In the genomic region with DNA sequence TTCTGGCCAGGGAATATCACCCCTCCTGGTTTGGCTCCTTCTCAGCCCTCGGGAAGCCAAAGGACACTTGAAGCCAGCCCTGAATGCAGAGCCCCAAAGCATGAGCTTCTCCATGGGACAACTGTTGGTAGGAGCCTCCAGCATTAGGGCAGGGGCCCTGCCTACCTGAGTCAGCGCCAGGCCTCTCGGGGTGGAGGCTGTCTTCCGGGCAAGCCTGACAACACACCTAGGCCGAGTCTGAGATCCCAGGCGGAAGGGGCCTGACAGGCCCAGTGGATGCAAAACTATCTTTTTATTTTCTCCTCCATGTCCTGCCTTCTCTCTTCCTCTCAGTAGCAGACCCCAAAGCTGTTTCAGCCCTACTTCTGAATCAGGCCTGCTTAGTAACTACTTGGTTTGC, we compare ENCODE assay signal across 11 cellular contexts. TPM values are rescaled to one million over a fixed set of nuclear protein-coding genes. Genes with fewer than 3 reads are reported as not detected.
DNase-seq lines count a peak whose midpoint lies in the region; ATAC-seq, FAIRE-seq and TF ChIP-seq lines count a peak whose summit lies in the region.
"Had no signal": no experiment of that assay in that cellular context is flagged by ENCODE, and none has a peak within 500 bp of the region (broad histone marks: within the 10 kb centered on the region; RNA-seq: fewer than 3 reads in every experiment).

No MANE protein-coding gene starts in this region.

- intact Hi-C loops in mammary epithelial cell (cut with micrococcal nuclease): loop anchor here (2.0 to 5.0 kb wide), 4 partner anchors 17 to 122 kb away; a partner anchor contains a TSS

- H2BK12ac ChIP-seq in mesenchymal stem cell (ENCODE audit: low read length in 2 of 2): no peak overlapping the region

- H2AK5ac ChIP-seq in mesenchymal stem cell (ENCODE audit: low read length, severe bottlenecking): no peak overlapping the region

- H3K27ac ChIP-seq in mammary epithelial cell (ENCODE audit: insufficient read depth, low read depth, low read length) (peak overlapping the region; percentile 85), mesenchymal stem cell (ENCODE audit: low read length, poor library complexity, severe bottlenecking) (no peak overlapping the region), tibial nerve (peak overlapping the region in 3 of 4 donors; percentile 60 to 71 (median 64))

- no peak overlapping the region for H4K8ac ChIP-seq in mesenchymal stem cell (ENCODE audit: low read length)

- peak overlapping the region; percentile 47 to 53 (median 53) for H3K4me3 ChIP-seq in mammary epithelial cell (replicated peaks in 1 of 3; ENCODE audit: insufficient read depth in 1 of 3, low read depth in 2 of 3, low read length in 3 of 3)
- H3K4me3 ChIP-seq in mesenchymal stem cell (ENCODE audit: insufficient read depth in 1 of 2, low read depth in 1 of 2, low read length in 2 of 2): no peak overlapping the region
- peak overlapping the region in 1 of 4 donors; percentile 30 for H3K4me3 ChIP-seq in tibial nerve

- H3K9me3 Mint-ChIP-seq in activated T-cell treated with anti-CD3 and anti-CD28 coated beads, Interleukin-2, amount 50 U/mL, for 72 hours: no peaks in the 10 kb centered on the region

- no peak for TF ChIP-seq POLR2A in tibial nerve (IDR thresholded peaks at IDR 0.05)
- no peak for TF ChIP-seq POLR2A in GM12892 (IDR thresholded peaks at IDR 0.05; ENCODE audit: low read depth, low read length)

- H2AFZ ChIP-seq in mammary epithelial cell (ENCODE audit: low read depth, low read length): no peak overlapping the region
- H2AFZ ChIP-seq in mesenchymal stem cell (ENCODE audit: low read depth, low read length): no peak overlapping the region

- peaks cover 71% of the 10 kb centered on the region for H3K4me1 Mint-ChIP-seq in activated T-cell treated with anti-CD3 and anti-CD28 coated beads, Interleukin-2, amount 50 U/mL, for 72 hours (ENCODE audit: low read depth)

- no peaks in the 10 kb centered on the region for H3K36me3 ChIP-seq in mammary epithelial cell (ENCODE audit: insufficient read depth, low read length)
- H3K36me3 ChIP-seq in mesenchymal stem cell (ENCODE audit: control insufficient read depth in 1 of 2, insufficient read depth in 2 of 2, low read depth in 1 of 2, low read length in 2 of 2): peaks cover 6 to 24% of the 10 kb centered on the region in 2 experiments
- no peaks in the 10 kb centered on the region for H3K36me3 ChIP-seq in tibial nerve

- H2BK15ac ChIP-seq in mesenchymal stem cell (ENCODE audit: low read depth, poor library complexity, severe bottlenecking): no peak overlapping the region

- H3K9me3 ChIP-seq in mammary epithelial cell (replicated peaks; ENCODE audit: insufficient read depth, low read length): no peaks in the 10 kb centered on the region
- H3K9me3 ChIP-seq in mesenchymal stem cell (ENCODE audit: control insufficient read depth, low read length): no peaks in the 10 kb centered on the region
- H3K9me3 ChIP-seq in tibial nerve: no peaks in the 10 kb centered on the region

- no peak overlapping the region for H3K14ac ChIP-seq in mesenchymal stem cell (ENCODE audit: low read length in 2 of 2)

- H3K4me1 ChIP-seq in mammary epithelial cell (ENCODE audit: insufficient read depth, low read length) (peaks cover 34% of the 10 kb centered on the region), mesenchymal stem cell (ENCODE audit: control insufficient read depth, insufficient read depth, low read depth, low read length) (peaks cover 12% of the 10 kb centered on the region), tibial nerve (peaks cover 4 to 74% (median 39%) of the 10 kb centered on the region in 4 donors)

- CTCF ChIA-PET in mammary epithelial cell (lab: Charles Lee; ENCODE audit: low non-redundant PET): no interaction called here

- H4K20me1 ChIP-seq in mammary epithelial cell (ENCODE audit: insufficient read depth, low read length): no peaks in the 10 kb centered on the region

- H3K18ac ChIP-seq in mesenchymal stem cell (ENCODE audit: low read depth in 1 of 2, low read length in 2 of 2): no peak overlapping the region

- H3K27ac Mint-ChIP-seq in activated T-cell treated with anti-CD3 and anti-CD28 coated beads, Interleukin-2, amount 50 U/mL, for 72 hours: peak overlapping the region; percentile 85

- BruUV-seq in mammary epithelial cell (replicated peaks; lab: Mats Ljungman, UMichigan): no TSS peak

- in situ Hi-C loops in mammary epithelial cell (cut with MboI; ENCODE audit: low sequenced_read_pairs in 2 of 2): no loop called here

- dilution Hi-C loops in mammary epithelial cell (cut with HindIII; ENCODE audit: low sequenced_read_pairs): no loop called here

- peaks cover 4 to 5% of the 10 kb centered on the region in 2 donors for H3K36me3 Mint-ChIP-seq in activated T-cell treated with anti-CD3 and anti-CD28 coated beads, Interleukin-2, amount 50 U/mL, for 72 hours (ENCODE audit: insufficient read depth in 2 of 2)

- H3K27me3 ChIP-seq in mammary epithelial cell (ENCODE audit: insufficient read depth, low read length): no peaks in the 10 kb centered on the region
- H3K27me3 ChIP-seq in mesenchymal stem cell (ENCODE audit: control insufficient read depth in 1 of 2, insufficient read depth in 1 of 2, low read length in 2 of 2): no peaks in the 10 kb centered on the region
- H3K27me3 ChIP-seq in tibial nerve: no peaks in the 10 kb centered on the region

- FAIRE-seq in GM12892 (lab: Jason Lieb, UNC): no peak
- FAIRE-seq: astrocyte, H1 had no signal

- peak overlapping the region; percentile 94 for H3K4me2 ChIP-seq in mammary epithelial cell (ENCODE audit: insufficient read depth, low read depth, low read length)
- H3K4me2 ChIP-seq in mesenchymal stem cell (ENCODE audit: low read length, poor library complexity, severe bottlenecking): no peak overlapping the region

- no peak for DNase-seq in activated T-cell treated with anti-CD3 and anti-CD28 coated beads, Interleukin-2, amount 50 U/mL, for 72 hours
- DNase-seq in activated T-cell treated with anti-CD3 and anti-CD28 coated beads, Interleukin-2, amount 50 U/mL, for 48 hours: no peak
- peak; percentile 71 for DNase-seq in mammary epithelial cell
- DNase-seq in mesenchymal stem cell: no peak
- DNase-seq in tibial nerve (ENCODE audit: low spot score in 2 of 2): no peak
- no peak for DNase-seq in GM12892 (ENCODE audit: insufficient read length)
- DNase-seq in SIG-M5 treated with dmso at 0.1 percent for 504 hours (lab: John Stamatoyannopoulos, UW; ENCODE audit: unreplicated experiment): no peak
- DNase-seq in NCI-H2227 (lab: John Stamatoyannopoulos, UW; ENCODE audit: unreplicated experiment): no peak

- peaks cover 89% of the 10 kb centered on the region for H3K79me2 ChIP-seq in mammary epithelial cell (ENCODE audit: insufficient read depth, low read length)

- H2BK120ac ChIP-seq in mesenchymal stem cell (ENCODE audit: low read depth, low read length): no peak overlapping the region

- H3K27me3 Mint-ChIP-seq in activated T-cell treated with anti-CD3 and anti-CD28 coated beads, Interleukin-2, amount 50 U/mL, for 72 hours (ENCODE audit: low read depth): no peaks in the 10 kb centered on the region

- H3K23ac ChIP-seq in mesenchymal stem cell (ENCODE audit: low read length in 2 of 2): no peak overlapping the region

- peak overlapping the region; percentile 93 for H3K4me3 Mint-ChIP-seq in activated T-cell treated with anti-CD3 and anti-CD28 coated beads, Interleukin-2, amount 50 U/mL, for 72 hours

- ATAC-seq in activated T-cell treated with anti-CD3 and anti-CD28 coated beads, Interleukin-2, amount 50 U/mL, for 72 hours (replicated peaks in 1 of 2): no peak

- TF ChIP-seq CTCF in mammary epithelial cell (conservative IDR thresholded peaks at IDR 0.05 in 1 of 2, IDR thresholded peaks at IDR 0.05 in 1 of 2; ENCODE audit: extremely low read depth in 1 of 2, insufficient read depth in 1 of 2, low read depth in 1 of 2, low read length in 2 of 2): no peak
- TF ChIP-seq CTCF in tibial nerve (IDR thresholded peaks at IDR 0.05): no peak

- H3K79me1 ChIP-seq in mesenchymal stem cell (replicated peaks; ENCODE audit: low read length, poor library complexity, severe bottlenecking): peaks cover 42% of the 10 kb centered on the region

- no peak for TF ChIP-seq EP300 in tibial nerve (IDR thresholded peaks at IDR 0.05)

- H3K4ac ChIP-seq in mesenchymal stem cell (ENCODE audit: low read depth in 1 of 2, low read length in 2 of 2): no peak overlapping the region

- H2BK5ac ChIP-seq in mesenchymal stem cell (ENCODE audit: low read depth, low read length, poor library complexity, severe bottlenecking): no peak overlapping the region

- H3K9ac ChIP-seq in mammary epithelial cell (ENCODE audit: insufficient read depth, low read length) (peak overlapping the region; percentile 78), mesenchymal stem cell (ENCODE audit: low read length) (peak overlapping the region; percentile 69)

- WGBS in mammary epithelial cell (ENCODE audit: low coverage, missing lambda C conversion rate): 8% methylated on average over 6 of the region's 6 CpGs
- 96% methylated on average over 6 of the region's 6 CpGs for WGBS in mesenchymal stem cell
- 82 to 96% methylated on average over 6 of the region's 6 CpGs for WGBS in tibial nerve, 2 donors

- no peak overlapping the region for H4K91ac ChIP-seq in mesenchymal stem cell (ENCODE audit: low read length)

RNA-seq across cellular contexts. Expression of a gene that starts 27.6 kb away (rescaled TPM):
- total RNA-seq in activated T-cell treated with anti-CD3 and anti-CD28 coated beads, Interleukin-2, amount 50 U/mL, for 72 hours: under 1 TPM; 0.39 to 0.96 TPM
- total RNA-seq in mammary epithelial cell: under 1 TPM; 0.14 to 0.17 TPM
- 0.08 TPM for polyA plus RNA-seq in mammary epithelial cell
- not detected for polyA minus RNA-seq in mammary epithelial cell
- 5.2 TPM for polyA plus RNA-seq in mesenchymal stem cell (2013, experiment 1 of 2)
- polyA plus RNA-seq in mesenchymal stem cell (2013, experiment 2 of 2): 4.7 TPM
- 1 to 10 TPM in 1 of 4 donors, under 1 TPM in 1, not detected in 2; 0.22 to 1.6 TPM for total RNA-seq in tibial nerve
- 0.40 TPM for polyA plus RNA-seq in GM12892 (2012; ENCODE audit: missing spikeins)
- total RNA-seq: T-helper 1 cell treated with Interleukin-12 subunit alpha and Interleukin-12 subunit beta and Interleukin-4 antibody, amounts not matched to agents 30 ng/mL and 1 ng/mL, for 36 hours had no signal

RNA-seq across cellular contexts. Expression of a gene that starts 49.5 kb away (rescaled TPM):
- total RNA-seq in activated T-cell treated with anti-CD3 and anti-CD28 coated beads, Interleukin-2, amount 50 U/mL, for 72 hours: 10 to 100 TPM; 15.1 to 15.2 TPM
- total RNA-seq in mammary epithelial cell (10 to 100 TPM; 16.3 to 20.2 TPM), tibial nerve (10 to 100 TPM in 1 of 4 donors, 1 to 10 TPM in 3; 4.9 to 13.5 (median 5.6) TPM)
- polyA plus RNA-seq in mammary epithelial cell: 18.0 TPM
- polyA minus RNA-seq in mammary epithelial cell: 19.3 TPM
- polyA plus RNA-seq in mesenchymal stem cell (2013, experiment 1 of 2): 12.1 TPM
- polyA plus RNA-seq in mesenchymal stem cell (2013, experiment 2 of 2): 11.4 TPM
- polyA plus RNA-seq in GM12892 (2012; ENCODE audit: missing spikeins): 16.0 TPM

RNA-seq across cellular contexts. Expression of a gene that starts 50.4 kb away (rescaled TPM):
- total RNA-seq in activated T-cell treated with anti-CD3 and anti-CD28 coated beads, Interleukin-2, amount 50 U/mL, for 72 hours: 10 to 100 TPM; 29.0 to 30.0 TPM
- total RNA-seq in mammary epithelial cell (10 to 100 TPM; 26.7 to 64.4 TPM), tibial nerve (10 to 100 TPM; 22.1 to 32.1 (median 23.6) TPM)
- polyA plus RNA-seq in mammary epithelial cell: 38.9 TPM
- polyA minus RNA-seq in mammary epithelial cell: 79.0 TPM
- 20.0 TPM for polyA plus RNA-seq in mesenchymal stem cell (2013, experiment 1 of 2)
- polyA plus RNA-seq in mesenchymal stem cell (2013, experiment 2 of 2): 19.8 TPM
- 10.8 TPM for polyA plus RNA-seq in GM12892 (2012; ENCODE audit: missing spikeins)

Comparison
In these comparisons a context has a peak if more than half of its experiments do, and no peak if none do; other contexts are left out.
1. H3K4me3 ChIP-seq: peak in mammary epithelial cell (3 of 3); none in mesenchymal stem cell (0 of 2).